Comparison of ENCODE assay signal across 26 cellular contexts in the genomic region with DNA sequence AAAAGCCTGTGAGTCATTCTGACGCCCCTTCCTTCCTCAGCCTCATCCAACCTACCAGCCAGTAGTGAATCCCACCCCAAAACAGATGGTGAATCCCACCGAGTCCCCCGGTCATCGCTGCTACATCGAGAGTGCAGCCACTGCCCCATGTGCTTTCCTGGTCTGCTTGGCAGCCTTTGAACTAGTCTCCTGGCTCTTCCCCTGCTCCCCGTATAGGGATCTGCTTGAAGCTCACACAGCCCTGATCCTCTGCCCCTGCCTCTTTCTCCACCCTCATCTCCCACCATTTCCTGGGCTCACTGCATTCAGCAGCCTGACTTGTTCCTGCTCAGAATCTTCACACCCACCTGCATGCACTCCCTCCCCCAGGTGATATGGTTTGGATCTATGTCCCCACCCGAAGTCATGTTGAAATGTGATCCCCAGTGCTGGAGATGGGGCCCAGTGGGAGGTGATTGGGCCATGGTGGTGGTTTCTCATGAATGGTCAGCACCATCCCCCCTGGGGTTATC. TPM values are rescaled to one million over a fixed set of nuclear protein-coding genes. Genes with fewer than 3 reads are reported as not detected.
DNase-seq lines count a peak whose midpoint lies in the region; ATAC-seq, FAIRE-seq and TF ChIP-seq lines count a peak whose summit lies in the region.
"Had no signal": no experiment of that assay in that cellular context is flagged by ENCODE, and none has a peak within 500 bp of the region (broad histone marks: within the 10 kb centered on the region; RNA-seq: fewer than 3 reads in every experiment).

No MANE protein-coding gene starts in this region.

- H3K4me3 ChIP-seq in BLaER1 = no peak overlapping the region
- no peak overlapping the region for H3K4me3 ChIP-seq in Loucy (ENCODE audit: low read length, poor library complexity, severe bottlenecking)
- H3K4me3 ChIP-seq in colonic mucosa = no peak overlapping the region
- no peak overlapping the region for H3K4me3 ChIP-seq in small intestine (ENCODE audit: low read depth in 1 of 2, low read length in 2 of 2)
- H3K4me3 ChIP-seq in MM.1S (ENCODE audit: low read length) = no peak overlapping the region
- H3K4me3 ChIP-seq: A549, cardiac muscle cell, lung had no signal

- H4K20me1 ChIP-seq in BLaER1 = no peaks in the 10 kb centered on the region
- no peaks in the 10 kb centered on the region for H4K20me1 ChIP-seq in Loucy (ENCODE audit: insufficient read depth, low read length, poor library complexity, severe bottlenecking)
- no peaks in the 10 kb centered on the region for H4K20me1 ChIP-seq in MM.1S (ENCODE audit: insufficient read depth, low read length)

- H3K36me3 ChIP-seq in BLaER1 = no peaks in the 10 kb centered on the region
- H3K36me3 ChIP-seq in Loucy (ENCODE audit: insufficient read depth, low read length) = no peaks in the 10 kb centered on the region
- H3K36me3 ChIP-seq in colonic mucosa = no peaks in the 10 kb centered on the region
- no peaks in the 10 kb centered on the region for H3K36me3 ChIP-seq in small intestine (ENCODE audit: control insufficient read depth in 2 of 2, insufficient read depth in 2 of 2, low read length in 2 of 2)
- H3K36me3 ChIP-seq in MM.1S (replicated peaks; ENCODE audit: insufficient read depth, low read length) = no peaks in the 10 kb centered on the region
- H3K36me3 ChIP-seq: BE2C, cardiac muscle cell had no signal

- H3K4me1 ChIP-seq in BLaER1 = peaks cover 22% of the 10 kb centered on the region
- peaks cover 33% of the 10 kb centered on the region for H3K4me1 ChIP-seq in Loucy (ENCODE audit: insufficient read depth, low read length, poor library complexity, severe bottlenecking)
- H3K4me1 ChIP-seq in colonic mucosa = no peaks in the 10 kb centered on the region
- no peaks in the 10 kb centered on the region for H3K4me1 ChIP-seq in small intestine (ENCODE audit: control insufficient read depth in 2 of 2, insufficient read depth in 1 of 2, low read depth in 1 of 2, low read length in 1 of 2)
- no peaks in the 10 kb centered on the region for H3K4me1 ChIP-seq in MM.1S (ENCODE audit: low read length)

- TF ChIP-seq CTCF in Loucy (conservative IDR thresholded peaks at IDR 0.05; ENCODE audit: low read length) (no peak), colonic mucosa (IDR thresholded peaks at IDR 0.05) (no peak), MM.1S (IDR thresholded peaks at IDR 0.05; ENCODE audit: low read length) (no peak)

- no peak for FAIRE-seq in small intestine (lab: Jason Lieb, UNC)
- FAIRE-seq: A549, islet of Langerhans had no signal

- H3K9me2 ChIP-seq in Loucy (replicated peaks; ENCODE audit: low read depth, low read length) = no peaks in the 10 kb centered on the region
- no peaks in the 10 kb centered on the region for H3K9me2 ChIP-seq in MM.1S (replicated peaks; ENCODE audit: insufficient read depth, low read length)

- H3K27ac ChIP-seq in BLaER1 = no peak overlapping the region
- H3K27ac ChIP-seq in cingulate gyrus (ENCODE audit: low read depth, low read length) = peak overlapping the region; percentile 65
- H3K27ac ChIP-seq in colonic mucosa = no peak overlapping the region
- H3K27ac ChIP-seq in small intestine (ENCODE audit: low read depth in 1 of 2, low read length in 1 of 2) = no peak overlapping the region
- no peak overlapping the region for H3K27ac ChIP-seq in MM.1S (ENCODE audit: low read length)
- H3K27ac ChIP-seq: cardiac muscle cell, HL-60 had no signal

- H3F3A ChIP-seq in Loucy (ENCODE audit: low read depth) (no peaks in the 10 kb centered on the region), MM.1S (ENCODE audit: insufficient read depth, low read length) (no peaks in the 10 kb centered on the region)

- H3K9me3 ChIP-seq in BLaER1 (no peaks in the 10 kb centered on the region), Loucy (ENCODE audit: insufficient read depth, low read depth, low read length) (no peaks in the 10 kb centered on the region), colonic mucosa (no peaks in the 10 kb centered on the region), small intestine (ENCODE audit: control insufficient read depth, low read depth) (no peaks in the 10 kb centered on the region), MM.1S (replicated peaks; ENCODE audit: insufficient read depth, low read length) (no peaks in the 10 kb centered on the region)
- H3K9me3 ChIP-seq: A549, BE2C had no signal

- intact Hi-C loops in colonic mucosa (cut with DNase I) = no loop called here

- peak overlapping the region; percentile 8; the same call in 1 of the 2 replicates for H3K4me2 ChIP-seq in BLaER1
- H3K4me2 ChIP-seq in Loucy (ENCODE audit: low read depth, low read length, poor library complexity, severe bottlenecking) = peak overlapping the region; percentile 2
- H3K4me2 ChIP-seq in MM.1S (ENCODE audit: low read depth, low read length) = no peak overlapping the region
- H3K4me2 ChIP-seq: A549 had no signal

- no peak overlapping the region for H2AFZ ChIP-seq in Loucy (ENCODE audit: low read length)
- H2AFZ ChIP-seq in MM.1S (ENCODE audit: low read length) = no peak overlapping the region

- no peak for ATAC-seq in HG02623 (IDR thresholded peaks at IDR 0.05; ENCODE audit: unreplicated experiment)
- ATAC-seq: A549 had no signal

- H3K27me3 ChIP-seq in BLaER1 = no peaks in the 10 kb centered on the region
- no peaks in the 10 kb centered on the region for H3K27me3 ChIP-seq in Loucy (ENCODE audit: insufficient read depth, low read length, poor library complexity, severe bottlenecking)
- H3K27me3 ChIP-seq in colonic mucosa = no peaks in the 10 kb centered on the region
- H3K27me3 ChIP-seq in small intestine (ENCODE audit: control insufficient read depth in 2 of 2, insufficient read depth in 2 of 2, low read length in 2 of 2) = no peaks in the 10 kb centered on the region
- H3K27me3 ChIP-seq in MM.1S (replicated peaks; ENCODE audit: insufficient read depth, low read length) = no peaks in the 10 kb centered on the region
- H3K27me3 ChIP-seq: BE2C, cardiac muscle cell had no signal

- H3K79me2 ChIP-seq in Loucy (ENCODE audit: insufficient read depth, low read length) (peaks cover 59% of the 10 kb centered on the region), MM.1S (ENCODE audit: low read length) (peaks cover 41% of the 10 kb centered on the region)

- H3K9ac ChIP-seq in BLaER1 (no peak overlapping the region), Loucy (ENCODE audit: low read depth, low read length, poor library complexity, severe bottlenecking) (no peak overlapping the region), colonic mucosa (ENCODE audit: low read depth in 2 of 2, low read length in 2 of 2) (no peak overlapping the region), MM.1S (ENCODE audit: low read length) (no peak overlapping the region)

- DNase-seq in mesenteric fat pad (ENCODE audit: low spot score) = peak; percentile 45
- DNase-seq in colonic mucosa = no peak
- DNase-seq in small intestine = no peak
- DNase-seq in MM.1S = no peak
- DNase-seq: activated CD4-positive, alpha-beta memory T cell treated with anti-CD3 and anti-CD28 coated beads, Interleukin-2, amount 10 ng/mL, durations not matched to agents 7 days and 5 days; activated CD4-positive, CD25-positive, alpha-beta regulatory T cell; amygdala; effector CD4-positive, alpha-beta T cell; foreskin melanocyte; hypothalamus; naive B cell; NCI-H187 treated with DMSO at 0.1 percent for 48 hours; NCI-H2227 treated with DMSO at 0.1 percent for 48 hours; NCI-H774; retina; T1000 had no signal

- 91 to 92% (median 92%) methylated on average over 7 of the region's 7 CpGs for WGBS in small intestine, 3 donors

RNA-seq across cellular contexts. Expression of a gene that starts 14.6 kb away (rescaled TPM):
- total RNA-seq in mesenteric fat pad (7.5 TPM), colonic mucosa (10 to 100 TPM; 46.0 to 53.5 TPM)
- 1 to 10 TPM; 7.0 to 9.4 (median 9.4) TPM for polyA plus RNA-seq in small intestine
